8 cellular contexts compared by ENCODE assay signal in genomic region chr2:64019083-64019974, GRCh38. TPM values are rescaled to one million over a fixed set of nuclear protein-coding genes. Genes with fewer than 3 reads are reported as not detected.
DNase-seq lines count a peak whose midpoint lies in the region; ATAC-seq and TF ChIP-seq lines count a peak whose summit lies in the region.

A gene with protein sequence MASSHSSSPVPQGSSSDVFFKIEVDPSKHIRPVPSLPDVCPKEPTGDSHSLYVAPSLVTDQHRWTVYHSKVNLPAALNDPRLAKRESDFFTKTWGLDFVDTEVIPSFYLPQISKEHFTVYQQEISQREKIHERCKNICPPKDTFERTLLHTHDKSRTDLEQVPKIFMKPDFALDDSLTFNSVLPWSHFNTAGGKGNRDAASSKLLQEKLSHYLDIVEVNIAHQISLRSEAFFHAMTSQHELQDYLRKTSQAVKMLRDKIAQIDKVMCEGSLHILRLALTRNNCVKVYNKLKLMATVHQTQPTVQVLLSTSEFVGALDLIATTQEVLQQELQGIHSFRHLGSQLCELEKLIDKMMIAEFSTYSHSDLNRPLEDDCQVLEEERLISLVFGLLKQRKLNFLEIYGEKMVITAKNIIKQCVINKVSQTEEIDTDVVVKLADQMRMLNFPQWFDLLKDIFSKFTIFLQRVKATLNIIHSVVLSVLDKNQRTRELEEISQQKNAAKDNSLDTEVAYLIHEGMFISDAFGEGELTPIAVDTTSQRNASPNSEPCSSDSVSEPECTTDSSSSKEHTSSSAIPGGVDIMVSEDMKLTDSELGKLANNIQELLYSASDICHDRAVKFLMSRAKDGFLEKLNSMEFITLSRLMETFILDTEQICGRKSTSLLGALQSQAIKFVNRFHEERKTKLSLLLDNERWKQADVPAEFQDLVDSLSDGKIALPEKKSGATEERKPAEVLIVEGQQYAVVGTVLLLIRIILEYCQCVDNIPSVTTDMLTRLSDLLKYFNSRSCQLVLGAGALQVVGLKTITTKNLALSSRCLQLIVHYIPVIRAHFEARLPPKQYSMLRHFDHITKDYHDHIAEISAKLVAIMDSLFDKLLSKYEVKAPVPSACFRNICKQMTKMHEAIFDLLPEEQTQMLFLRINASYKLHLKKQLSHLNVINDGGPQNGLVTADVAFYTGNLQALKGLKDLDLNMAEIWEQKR (minus strand): TSS chr2:64019428. CDS start chr2:63983999, 35,429 bp downstream.

- TF ChIP-seq POLR2A in transverse colon (IDR thresholded peaks at IDR 0.05), result peak; percentile 59

- intact Hi-C loops in Calu3 (cut with micrococcal nuclease; ENCODE audit: unreplicated experiment), result no loop called here
- intact Hi-C loops in transverse colon (cut with DNase I; ENCODE audit: low total_unique reads), result no loop called here

- H3K9me3 Mint-ChIP-seq in Calu3 (ENCODE audit: low read depth, unreplicated experiment), result no peaks in the 10 kb centered on the region

- H3K36me3 Mint-ChIP-seq in Calu3 (ENCODE audit: insufficient read depth, unreplicated experiment), result peaks cover 27% of the 10 kb centered on the region

- peak within 1 kb of the TSS; percentile 99 for H3K27ac ChIP-seq in cardiac muscle cell
- H3K27ac ChIP-seq in transverse colon, result peak within 1 kb of the TSS; percentile 97 to 99 (median 98)

- in situ Hi-C loops in transverse colon (cut with MboI; ENCODE audit: low pct_ligation_motif_present in 1 of 4, low pct_unique_long_range_greater_than_20kb in 1 of 4, low sequenced_read_pairs in 3 of 4), result no loop called here

- no peak for TF ChIP-seq EP300 in transverse colon (IDR thresholded peaks at IDR 0.05; ENCODE audit: low read depth)

- peak within 1 kb of the TSS; percentile 91 for H3K4me3 Mint-ChIP-seq in Calu3 (ENCODE audit: low read depth, unreplicated experiment)

- CTCF ChIA-PET in Calu3 (lab: Charles Lee), result interaction anchor here (0.7 kb wide), 1 partner anchor 185 kb away, joined by 4 read pairs; no protein-coding TSS in a partner anchor

- H3K36me3 ChIP-seq in cardiac muscle cell (no peaks in the 10 kb centered on the region), transverse colon (no peaks in the 10 kb centered on the region)

- peaks cover 22% of the 10 kb centered on the region for H3K4me1 Mint-ChIP-seq in Calu3 (ENCODE audit: low read depth, unreplicated experiment)

- no peaks in the 10 kb centered on the region for H3K27me3 ChIP-seq in cardiac muscle cell
- H3K27me3 ChIP-seq in transverse colon, result no peaks in the 10 kb centered on the region

- TF ChIP-seq CTCF in Calu3 (IDR thresholded peaks at IDR 0.05; ENCODE audit: unreplicated experiment), result no peak
- TF ChIP-seq CTCF in cardiac muscle cell (IDR thresholded peaks at IDR 0.05; ENCODE audit: low read depth, low read length), result no peak
- no peak for TF ChIP-seq CTCF in transverse colon (IDR thresholded peaks at IDR 0.05)

- peak; percentile 66 for ATAC-seq in GM19467 (IDR thresholded peaks at IDR 0.05; ENCODE audit: unreplicated experiment)

- H3K4me1 ChIP-seq in cardiac muscle cell (ENCODE audit: low read depth) (peaks cover 15% of the 10 kb centered on the region), transverse colon (peaks cover 14 to 57% (median 31%) of the 10 kb centered on the region in 4 donors)

- peak within 1 kb of the TSS; percentile 98 for H3K27ac Mint-ChIP-seq in Calu3 (ENCODE audit: unreplicated experiment)

- DNase-seq in Calu3, result peak; percentile 66
- DNase-seq in HT-29 (ENCODE audit: low spot score), result peak; percentile 59
- peak; percentile 45 for DNase-seq in SKM-1 (lab: John Stamatoyannopoulos, UW; ENCODE audit: unreplicated experiment)
- DNase-seq in activated naive CD8-positive, alpha-beta T cell treated with anti-CD3 and anti-CD28 coated beads, Interleukin-2, amount 50 U/mL, for 16 hours (ENCODE audit: low read depth, low spot score), result peak; percentile 5
- DNase-seq in cardiac muscle cell (ENCODE audit: low read depth in 1 of 2, low spot score in 1 of 2), result peak; percentile 69 to 73
- DNase-seq in pons (ENCODE audit: low spot score), result peak; percentile 61
- DNase-seq in transverse colon, result peak; percentile 63

- H3K9me3 ChIP-seq in cardiac muscle cell (ENCODE audit: low read depth), result no peaks in the 10 kb centered on the region
- no peaks in the 10 kb centered on the region for H3K9me3 ChIP-seq in transverse colon

- BruUV-seq in Calu3 (replicated peaks; lab: Mats Ljungman, UMichigan), result no TSS peak

- peak within 1 kb of the TSS; percentile 85 for H3K4me3 ChIP-seq in cardiac muscle cell
- peak within 1 kb of the TSS; percentile 76 to 87 (median 84) for H3K4me3 ChIP-seq in transverse colon

- no peaks in the 10 kb centered on the region for H3K27me3 Mint-ChIP-seq in Calu3 (ENCODE audit: unreplicated experiment)

- WGBS in transverse colon (ENCODE audit: low coverage in 1 of 2), 2 donors, result 2 to 6% methylated on average over 4 to 45 of the region's 77 CpGs

RNA-seq across cellular contexts. Expression of the gene that starts here (rescaled TPM):
- 10.5 and 11.7 TPM in 2 replicates for total RNA-seq in Calu3 (2022)
- total RNA-seq in HT-29 (2014; rRNA removed; shearing (Covaris generic)), result 8.5 and 10.6 TPM in 2 replicates
- total RNA-seq in cardiac muscle cell, result 18.4 and 22.4 TPM in 2 replicates
- 18.7 and 23.3 TPM in 2 replicates for polyA plus RNA-seq in cardiac muscle cell
- total RNA-seq in transverse colon, result 10 to 100 TPM in 3 of 4 donors, 1 to 10 TPM in 1; 4.1 to 27.6 (median 18.6) TPM

Comparison
In these comparisons a context has a peak if more than half of its experiments do, and no peak if none do; other contexts are left out.
1. Peak in every context shown above with its lines: DNase-seq, ATAC-seq, H3K4me3 ChIP-seq and H3K27ac ChIP-seq.
2. DNase-seq: peak in every context shown above with its lines; median percentile 71 in cardiac muscle cell; 66 in Calu3; 63 in transverse colon; 61 in pons; 59 in HT-29; 45 in SKM-1; 5 in activated naive CD8-positive, alpha-beta T cell treated with anti-CD3 and anti-CD28 coated beads, Interleukin-2, amount 50 U/mL, for 16 hours.